Comparison of ENCODE assay signal across 25 cellular contexts in the genomic region with DNA sequence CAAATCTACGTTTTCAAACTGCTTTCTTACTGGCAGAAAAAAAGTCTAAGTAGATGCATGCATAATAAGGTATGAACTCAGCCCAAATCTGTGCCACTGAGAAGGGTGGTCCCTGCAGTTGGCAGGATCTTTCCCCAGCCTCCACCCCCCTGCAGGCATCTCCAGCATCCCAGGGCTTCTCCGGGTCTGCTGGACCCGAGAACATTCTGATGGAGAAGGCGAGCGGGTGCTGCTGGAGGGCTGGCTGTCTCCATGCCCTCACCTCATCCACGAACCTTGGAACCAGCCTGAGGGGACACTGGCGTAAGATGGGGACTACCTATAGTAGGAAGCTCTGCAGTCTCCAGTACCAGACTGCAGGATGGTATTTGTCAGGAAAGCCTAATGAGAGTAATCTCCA.
DNase-seq lines count a peak whose midpoint lies in the region; ATAC-seq and TF ChIP-seq lines count a peak whose summit lies in the region.
"Had no signal": no experiment of that assay in that cellular context is flagged by ENCODE, and none has a peak within 500 bp of the region (broad histone marks: within the 10 kb centered on the region; RNA-seq: fewer than 3 reads in every experiment).

No MANE protein-coding gene starts in this region.

- peak; percentile 17; the same call in 2 of the 3 replicates for ATAC-seq in SK-N-SH treated with all-trans-retinoic acid at 6 μM for 48 hours
- ATAC-seq: activated CD8-positive, alpha-beta T cell treated with anti-CD3 and anti-CD28 coated beads, Interleukin-2, amount 10 ng/mL, durations not matched to agents 7 days and 5 days had no signal

- H3K9me3 ChIP-seq in SK-N-SH = no peaks in the 10 kb centered on the region
- H3K9me3 ChIP-seq in Peyer's patch = no peaks in the 10 kb centered on the region
- no peaks in the 10 kb centered on the region for H3K9me3 ChIP-seq in sigmoid colon
- H3K9me3 ChIP-seq: body of pancreas, ovary, SJSA1 had no signal

- no peak for DNase-seq in SK-N-SH
- peak in 2 of 3 donors; percentile 25 to 29 for DNase-seq in Peyer's patch
- peak; percentile 9 for DNase-seq in glutamatergic neuron
- peak; percentile 56 for DNase-seq in sigmoid colon
- no peak for DNase-seq in SKM-1 treated with dmso at 0.1 percent for 144 hours (lab: John Stamatoyannopoulos, UW; ENCODE audit: unreplicated experiment)
- no peak for DNase-seq in endothelial cell (ENCODE audit: low spot score)
- no peak for DNase-seq in NCI-H1930 (lab: John Stamatoyannopoulos, UW)
- DNase-seq: activated CD4-positive, CD25-positive, alpha-beta regulatory T cell treated with anti-CD3 and anti-CD28 coated beads, Interleukin-2, amount 50 U/mL, for 72 hours; activated CD8-positive, alpha-beta T cell treated with anti-CD3 and anti-CD28 coated beads, Interleukin-2, amount 10 ng/mL, durations not matched to agents 7 days and 5 days; activated gamma-delta T cell; effector memory CD4-positive, alpha-beta T cell; foreskin melanocyte; hippocampal formation; KBM-7; NCI-H1417; NCI-H2081; NCI-H226; stimulated activated CD4-positive, alpha-beta T cell treated with anti-CD3 and anti-CD28 coated beads, Interleukin-12 subunit alpha, Interleukin-12 subunit beta, amount 100 ng/mL, for 4 hours; stimulated activated CD4-positive, alpha-beta T cell treated with anti-CD3 and anti-CD28 coated beads, Interleukin-4, amount 100 ng/mL, for 1 hour had no signal

- TF ChIP-seq POLR2A in Peyer's patch (IDR thresholded peaks at IDR 0.05) = no peak
- TF ChIP-seq POLR2A in sigmoid colon (IDR thresholded peaks at IDR 0.05) = no peak

- H3K4me3 ChIP-seq in SK-N-SH (ENCODE audit: low read depth in 2 of 2, low read length in 1 of 2) (no peak overlapping the region), Peyer's patch (no peak overlapping the region), sigmoid colon (no peak overlapping the region)
- H3K4me3 ChIP-seq: body of pancreas, ovary, SJSA1 had no signal

- H3K4me3 Mint-ChIP-seq in glutamatergic neuron (ENCODE audit: unreplicated experiment) (no peak overlapping the region), endothelial cell (ENCODE audit: unreplicated experiment) (no peak overlapping the region)
- H3K4me3 Mint-ChIP-seq: activated CD8-positive, alpha-beta T cell treated with anti-CD3 and anti-CD28 coated beads, Interleukin-2, amount 10 ng/mL, durations not matched to agents 7 days and 5 days; natural killer cell treated with Interleukin-12 subunit alpha and Interleukin-12 subunit beta and Interleukin-15 and Interleukin-18, amount 100 ng/mL, for 72 hours had no signal

- H3K9ac ChIP-seq in SK-N-SH = no peak overlapping the region

- no peaks in the 10 kb centered on the region for H4K20me1 ChIP-seq in SK-N-SH (ENCODE audit: insufficient read depth)

- H2AFZ ChIP-seq in SK-N-SH (ENCODE audit: low read depth) = no peak overlapping the region

- H3K9me2 ChIP-seq in SK-N-SH = no peaks in the 10 kb centered on the region

- H3K27me3 Mint-ChIP-seq in glutamatergic neuron (ENCODE audit: unreplicated experiment) (peaks cover 5% of the 10 kb centered on the region), endothelial cell (ENCODE audit: unreplicated experiment) (peaks cover 3% of the 10 kb centered on the region)
- H3K27me3 Mint-ChIP-seq: natural killer cell treated with Interleukin-12 subunit alpha and Interleukin-12 subunit beta and Interleukin-15 and Interleukin-18, amount 100 ng/mL, for 72 hours had no signal

- POLR2A ChIA-PET in SK-N-SH (lab: Yijun Ruan, JAX) = no interaction called here

- H3K27ac Mint-ChIP-seq in glutamatergic neuron (ENCODE audit: unreplicated experiment) (peak overlapping the region; percentile 52), endothelial cell (ENCODE audit: unreplicated experiment) (no peak overlapping the region)

- H3K4me1 ChIP-seq in SK-N-SH (ENCODE audit: control insufficient read depth in 1 of 2, insufficient read depth in 2 of 2, low read depth in 1 of 2, low read length in 1 of 2) (peaks cover 0 to 24% of the 10 kb centered on the region in 2 experiments; a peak in 2 of 4 replicates), Peyer's patch (peaks cover 0 to 22% (median 0%) of the 10 kb centered on the region in 4 donors), sigmoid colon (peaks cover 0 to 88% (median 60%) of the 10 kb centered on the region in 4 donors)
- H3K4me1 ChIP-seq: body of pancreas, SJSA1 had no signal

- TF ChIP-seq CTCF in SK-N-SH (IDR thresholded peaks at IDR 0.05) = no peak
- no peak for TF ChIP-seq CTCF in Peyer's patch (IDR thresholded peaks at IDR 0.05)
- no peak for TF ChIP-seq CTCF in glutamatergic neuron (IDR thresholded peaks at IDR 0.05; ENCODE audit: partially characterized antibody, unreplicated experiment)
- TF ChIP-seq CTCF in sigmoid colon (IDR thresholded peaks at IDR 0.05) = no peak
- TF ChIP-seq CTCF in endothelial cell (IDR thresholded peaks at IDR 0.05; ENCODE audit: unreplicated experiment) = no peak

- H3K4me1 Mint-ChIP-seq in glutamatergic neuron (ENCODE audit: low read depth, unreplicated experiment) (peaks cover 45% of the 10 kb centered on the region), endothelial cell (ENCODE audit: unreplicated experiment) (peaks cover 14% of the 10 kb centered on the region)

- H3K36me3 ChIP-seq in SK-N-SH (replicated peaks in 1 of 2; ENCODE audit: control insufficient read depth in 1 of 2, insufficient read depth in 2 of 2, low read length in 1 of 2) (no peaks in the 10 kb centered on the region), Peyer's patch (peaks cover 0 to 7% (median 0%) of the 10 kb centered on the region in 3 donors), sigmoid colon (peaks cover 0 to 11% (median 2%) of the 10 kb centered on the region in 4 donors)
- H3K36me3 ChIP-seq: ovary, SJSA1 had no signal

- peaks cover 5% of the 10 kb centered on the region for H3K36me3 Mint-ChIP-seq in glutamatergic neuron (ENCODE audit: unreplicated experiment)
- peaks cover 8% of the 10 kb centered on the region for H3K36me3 Mint-ChIP-seq in endothelial cell (ENCODE audit: low read depth, unreplicated experiment)
- H3K36me3 Mint-ChIP-seq: natural killer cell treated with Interleukin-12 subunit alpha and Interleukin-12 subunit beta and Interleukin-15 and Interleukin-18, amount 100 ng/mL, for 72 hours had no signal

- CTCF ChIA-PET in SK-N-SH (lab: Yijun Ruan, JAX) = interaction anchor here (1.2 kb wide), 1 partner anchor 95 kb away, joined by 4 read pairs; no protein-coding TSS in a partner anchor

- H3K9me3 Mint-ChIP-seq in glutamatergic neuron (ENCODE audit: unreplicated experiment) (peaks cover 4% of the 10 kb centered on the region), endothelial cell (ENCODE audit: unreplicated experiment) (no peaks in the 10 kb centered on the region)
- H3K9me3 Mint-ChIP-seq: natural killer cell treated with Interleukin-12 subunit alpha and Interleukin-12 subunit beta and Interleukin-15 and Interleukin-18, amount 100 ng/mL, for 72 hours had no signal

- H3K79me2 ChIP-seq in SK-N-SH (ENCODE audit: insufficient read depth) = no peaks in the 10 kb centered on the region

- no peak overlapping the region for H3K4me2 ChIP-seq in SK-N-SH

- TF ChIP-seq EP300 in SK-N-SH (IDR thresholded peaks at IDR 0.05; ENCODE audit: borderline replicate concordance in 1 of 2, low read depth in 1 of 2, low read length in 1 of 2) (no peak), sigmoid colon (IDR thresholded peaks at IDR 0.05) (no peak)

- WGBS in SK-N-SH (ENCODE audit: low lambda C conversion rate) = 87% methylated on average over 7 of the region's 7 CpGs
- WGBS in sigmoid colon, 2 donors = 94 to 95% methylated on average over 7 of the region's 7 CpGs

- TF ChIP-seq RAD21 in SK-N-SH (IDR thresholded peaks at IDR 0.05; ENCODE audit: low read length) = no peak

- H3K27me3 ChIP-seq in SK-N-SH (ENCODE audit: insufficient read depth) (no peaks in the 10 kb centered on the region), Peyer's patch (no peaks in the 10 kb centered on the region), sigmoid colon (no peaks in the 10 kb centered on the region)
- H3K27me3 ChIP-seq: body of pancreas, ovary, SJSA1 had no signal

- H3K27ac ChIP-seq in SK-N-SH (ENCODE audit: low read depth in 2 of 2, low read length in 1 of 2) (peak overlapping the region in 1 of 2 experiments; percentile 53; a peak in 1 of 4 replicates), Peyer's patch (no peak overlapping the region), sigmoid colon (peak overlapping the region in 3 of 4 donors; percentile 70 to 82 (median 79))
- H3K27ac ChIP-seq: 22Rv1, SJSA1 had no signal

- intact Hi-C loops in sigmoid colon (cut with DNase I) = no loop called here

- no peaks in the 10 kb centered on the region for H3F3A ChIP-seq in SK-N-SH (replicated peaks; ENCODE audit: insufficient read depth)

TF ChIP-seq in SK-N-SH, 30 proteins besides CTCF, POLR2A, EP300 and RAD21:
- TF ChIP-seq GABPA (IDR thresholded peaks at IDR 0.05; ENCODE audit: low read depth) = no peak
- TF ChIP-seq REST (IDR thresholded peaks at IDR 0.05; ENCODE audit: low read depth, low read length) = no peak
- no peak for TF ChIP-seq TCF12 (IDR thresholded peaks at IDR 0.05)

Comparison
In these comparisons a context has a peak if more than half of its experiments do, and no peak if none do; other contexts are left out.
1. DNase-seq: peak in Peyer's patch (2 of 3), glutamatergic neuron (single experiment) and sigmoid colon (single experiment); none in SK-N-SH (single experiment), SKM-1 treated with dmso at 0.1 percent for 144 hours (single experiment), endothelial cell (single experiment) and NCI-H1930 (0 of 2).
2. H3K27ac ChIP-seq: peak in sigmoid colon (3 of 4); none in Peyer's patch (0 of 4).